In the genomic region with DNA sequence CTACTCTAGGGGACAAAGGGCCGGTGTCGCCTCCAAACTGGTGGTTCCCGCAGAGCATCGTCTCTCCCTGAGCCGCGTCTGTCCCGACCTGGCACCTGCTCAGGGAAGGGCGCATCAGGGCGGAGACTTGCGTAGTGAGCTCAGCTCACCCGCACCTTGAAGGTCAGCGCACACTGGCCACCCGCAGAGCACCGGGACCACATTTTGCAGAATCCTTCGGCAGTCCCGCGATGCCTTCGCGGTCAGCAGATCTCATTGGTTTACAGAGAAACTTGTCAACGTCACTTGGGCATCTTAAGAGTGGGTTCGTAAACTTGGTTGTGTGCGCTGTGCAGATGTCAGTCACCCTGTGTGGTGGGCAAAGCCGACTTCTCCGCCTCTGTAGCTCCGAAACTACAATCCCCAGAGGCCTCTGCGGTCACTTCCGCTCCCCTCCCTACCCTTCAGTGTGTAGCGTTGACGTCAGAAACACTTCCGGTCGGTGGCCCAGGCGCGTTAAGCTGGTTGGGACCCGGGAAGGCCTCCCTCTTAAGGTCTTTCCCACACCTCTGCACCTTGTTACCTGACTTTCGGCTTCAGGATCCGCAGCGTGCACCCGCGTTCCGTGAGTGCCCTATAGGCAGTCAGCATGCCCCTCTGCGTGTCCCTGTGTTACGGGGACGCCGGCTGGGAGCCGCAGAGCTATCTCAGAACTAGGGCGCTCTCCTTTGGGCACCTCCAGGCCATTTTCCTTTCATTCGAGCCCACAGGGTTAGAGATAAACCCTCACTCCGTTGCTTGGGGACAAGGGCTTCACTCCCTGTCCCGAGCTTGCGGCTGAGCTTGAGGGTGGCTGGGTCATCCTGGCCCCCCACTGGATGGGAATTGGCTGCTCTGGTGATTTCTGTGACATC, we compare ENCODE assay signal across 8 cellular contexts. TPM values are rescaled to one million over a fixed set of nuclear protein-coding genes. Genes with fewer than 3 reads are reported as not detected.
DNase-seq lines count a peak whose midpoint lies in the region; ATAC-seq and TF ChIP-seq lines count a peak whose summit lies in the region.

No MANE protein-coding gene starts in this region.

- peaks cover 22% of the 10 kb centered on the region for H3K4me1 ChIP-seq in CD4-positive, CD25-positive, alpha-beta regulatory T cell (ENCODE audit: control insufficient read depth, insufficient read depth, low read length, poor library complexity, severe bottlenecking)

- intact Hi-C loops in activated B cell treated with CpG ODN at 0.5 μM for 24 hours (cut with micrococcal nuclease) = loop anchor here (1.0 to 2.0 kb wide), 4 partner anchors 17 to 260 kb away; a partner anchor contains a TSS

- peaks cover 5% of the 10 kb centered on the region for H3K36me3 ChIP-seq in CD4-positive, CD25-positive, alpha-beta regulatory T cell (ENCODE audit: control insufficient read depth, insufficient read depth, low read length)

- peaks cover 0 to 5% (median 0%) of the 10 kb centered on the region in 7 donors for H3K9me3 Mint-ChIP-seq in CD4-positive, CD25-positive, alpha-beta regulatory T cell
- no peaks in the 10 kb centered on the region for H3K9me3 Mint-ChIP-seq in activated B cell treated with CpG ODN at 0.5 μM for 24 hours

- H3K4me1 Mint-ChIP-seq in CD4-positive, CD25-positive, alpha-beta regulatory T cell = peaks cover 20 to 60% (median 24%) of the 10 kb centered on the region in 4 donors
- H3K4me1 Mint-ChIP-seq in activated B cell treated with CpG ODN at 0.5 μM for 24 hours = peaks cover 28% of the 10 kb centered on the region

- H3K27me3 Mint-ChIP-seq in CD4-positive, CD25-positive, alpha-beta regulatory T cell = no peaks in the 10 kb centered on the region
- no peaks in the 10 kb centered on the region for H3K27me3 Mint-ChIP-seq in activated B cell treated with CpG ODN at 0.5 μM for 24 hours

- no peaks in the 10 kb centered on the region for H3K27me3 ChIP-seq in CD4-positive, CD25-positive, alpha-beta regulatory T cell (ENCODE audit: control insufficient read depth, insufficient read depth, low read length)

- peaks cover 17% of the 10 kb centered on the region for H3K36me3 Mint-ChIP-seq in CD4-positive, CD25-positive, alpha-beta regulatory T cell
- peaks cover 50% of the 10 kb centered on the region for H3K36me3 Mint-ChIP-seq in activated B cell treated with CpG ODN at 0.5 μM for 24 hours (ENCODE audit: low read depth)

- no peak for TF ChIP-seq CTCF in activated B cell treated with CpG ODN at 0.5 μM for 24 hours (IDR thresholded peaks at IDR 0.05)
- no peak for TF ChIP-seq CTCF in cardiac fibroblast (IDR thresholded peaks at IDR 0.05; ENCODE audit: low read depth, low read length)

- H3K9me3 ChIP-seq in CD4-positive, CD25-positive, alpha-beta regulatory T cell (ENCODE audit: control insufficient read depth in 2 of 2, low read length in 2 of 2) = no peaks in the 10 kb centered on the region

- peak overlapping the region; percentile 92 to 97 (median 93) for H3K27ac Mint-ChIP-seq in CD4-positive, CD25-positive, alpha-beta regulatory T cell
- H3K27ac Mint-ChIP-seq in activated B cell treated with CpG ODN at 0.5 μM for 24 hours = peak overlapping the region; percentile 83

- H3K4me3 Mint-ChIP-seq in CD4-positive, CD25-positive, alpha-beta regulatory T cell = peak overlapping the region; percentile 87 to 93 (median 90)
- H3K4me3 Mint-ChIP-seq in activated B cell treated with CpG ODN at 0.5 μM for 24 hours = peak overlapping the region; percentile 91

- ATAC-seq in CD4-positive, CD25-positive, alpha-beta regulatory T cell (ENCODE audit: low read depth in 2 of 2) = peak; percentile 98
- ATAC-seq in GM21529 (IDR thresholded peaks at IDR 0.05; ENCODE audit: unreplicated experiment) = peak; percentile 85
- ATAC-seq in activated B cell treated with CpG ODN at 0.5 μM for 24 hours (ENCODE audit: low read depth) = peak; percentile 98

- H3K27ac ChIP-seq in CD4-positive, CD25-positive, alpha-beta regulatory T cell (ENCODE audit: insufficient read depth, low read length, poor library complexity, severe bottlenecking) = peak overlapping the region; percentile 82
- peak overlapping the region; percentile 49 to 97 (median 86) for H3K27ac ChIP-seq in skin epidermis

- DNase-seq in CD4-positive, CD25-positive, alpha-beta regulatory T cell = peak; percentile 86 to 90 (median 89)
- DNase-seq in NCI-H1105 (lab: John Stamatoyannopoulos, UW) (peak; percentile 93), activated B cell treated with CpG ODN at 0.5 μM for 24 hours (peak; percentile 74), cardiac fibroblast (ENCODE audit: low read depth in 2 of 2) (peak; percentile 91 to 92), iPS-NIHi11 (ENCODE audit: low spot score) (peak; percentile 94), SW 1271 (lab: John Stamatoyannopoulos, UW) (no peak)

- CTCF ChIA-PET in activated B cell treated with CpG ODN at 0.5 μM for 24 hours (lab: Charles Lee) = interaction anchor here (0.9 kb wide), 1 partner anchor 361 kb away, joined by 5 read pairs; no protein-coding TSS in a partner anchor

- H3K4me3 ChIP-seq in CD4-positive, CD25-positive, alpha-beta regulatory T cell (ENCODE audit: low read depth, low read length) = peak overlapping the region; percentile 79
- H3K4me3 ChIP-seq in cardiac fibroblast (replicated peaks in 1 of 2; ENCODE audit: low read depth in 2 of 2, low read length in 2 of 2) = peak overlapping the region; percentile 88 to 98
- peak overlapping the region; percentile 45 to 87 (median 66) for H3K4me3 ChIP-seq in skin epidermis

- POLR2A ChIA-PET in activated B cell treated with CpG ODN at 0.5 μM for 24 hours (lab: Charles Lee) = interaction anchor here (0.7 to 1.6 kb wide), 14 partner anchors 17 to 1120 kb away, joined by 3 to 23 read pairs (median 3); a partner anchor contains a TSS

RNA-seq across cellular contexts. Expression of a gene that starts 36.5 kb away (rescaled TPM):
- 12.5 TPM for total RNA-seq in CD4-positive, CD25-positive, alpha-beta regulatory T cell
- 10 to 100 TPM in 1 of 4 donors, 1 to 10 TPM in 3; 6.1 to 10.8 (median 8.9) TPM for polyA plus RNA-seq in CD4-positive, CD25-positive, alpha-beta regulatory T cell
- total RNA-seq in activated B cell treated with CpG ODN at 0.5 μM for 24 hours = 6.3 and 8.1 TPM in 2 replicates

Comparison
In these comparisons a context has a peak if more than half of its experiments do, and no peak if none do; other contexts are left out.
1. DNase-seq: peak in CD4-positive, CD25-positive, alpha-beta regulatory T cell (3 of 3), NCI-H1105 (single experiment), activated B cell treated with CpG ODN at 0.5 μM for 24 hours (single experiment), cardiac fibroblast (2 of 2) and iPS-NIHi11 (single experiment); none in SW 1271 (0 of 2).
2. Peak in every context shown above with its lines, with median percentiles within 50 percentile points of each other: ATAC-seq and H3K4me3 ChIP-seq.